ENCODE assay signal across 21 cellular contexts in genomic region chr5:166358127-166358840, GRCh38.
DNase-seq lines count a peak whose midpoint lies in the region; ATAC-seq, FAIRE-seq and TF ChIP-seq lines count a peak whose summit lies in the region.
"Had no signal": no experiment of that assay in that cellular context is flagged by ENCODE, and none has a peak within 500 bp of the region (broad histone marks: within the 10 kb centered on the region; RNA-seq: fewer than 3 reads in every experiment).

No MANE protein-coding gene starts in this region.

- H3K4me1 ChIP-seq in Caco-2 (peaks cover 19% of the 10 kb centered on the region), endothelial cell of umbilical vein (ENCODE audit: control insufficient read depth, extremely low read depth, insufficient read depth, low read length) (no peaks in the 10 kb centered on the region), mesodermal cell (ENCODE audit: control insufficient read depth, insufficient read depth, low read length, poor library complexity, severe bottlenecking) (peaks cover 25% of the 10 kb centered on the region), uterus (no peaks in the 10 kb centered on the region)

- POLR2A ChIA-PET in Caco-2 (lab: Charles Lee), result no interaction called here
- POLR2A ChIA-PET in WTC11 (lab: Charles Lee), result no interaction called here
- POLR2A ChIA-PET in endothelial cell of umbilical vein (lab: Charles Lee), result no interaction called here

- H3K36me3 Mint-ChIP-seq in Caco-2 (ENCODE audit: insufficient read depth, unreplicated experiment), result no peaks in the 10 kb centered on the region
- peaks cover 16% of the 10 kb centered on the region for H3K36me3 Mint-ChIP-seq in WTC11

- H3K9ac ChIP-seq in endothelial cell of umbilical vein (replicated peaks; ENCODE audit: extremely low read depth, insufficient read depth, low read length), result no peak overlapping the region

- dilution Hi-C loops in endothelial cell of umbilical vein (cut with MboI; ENCODE audit: extremely low pct_ligation_motif_present, low sequenced_read_pairs), result no loop called here

- H3K4me1 Mint-ChIP-seq in Caco-2 (ENCODE audit: low read depth, unreplicated experiment) (peaks cover 6% of the 10 kb centered on the region), WTC11 (peaks cover 12% of the 10 kb centered on the region)

- CTCF ChIA-PET in Caco-2 (lab: Charles Lee) (no interaction called here), WTC11 (lab: Charles Lee) (no interaction called here), endothelial cell of umbilical vein (lab: Charles Lee) (no interaction called here)

- no peaks in the 10 kb centered on the region for H3K79me2 ChIP-seq in endothelial cell of umbilical vein (ENCODE audit: control insufficient read depth, insufficient read depth, low read length)

- 33% methylated on average over 1 of the region's 4 CpGs; no CpG with 5 or more reads in 1 of the 2 experiments for WGBS in mesodermal cell (ENCODE audit: insufficient coverage in 2 of 2), 2 experiments

- H3K27me3 Mint-ChIP-seq in Caco-2 (ENCODE audit: insufficient read depth, unreplicated experiment), result no peaks in the 10 kb centered on the region
- no peaks in the 10 kb centered on the region for H3K27me3 Mint-ChIP-seq in WTC11 (ENCODE audit: low read depth)
- H3K27me3 Mint-ChIP-seq: CD4-positive, alpha-beta T cell had no signal

- H3K27me3 ChIP-seq in Caco-2 (replicated peaks; ENCODE audit: control insufficient read depth, insufficient read depth, low read length) (no peaks in the 10 kb centered on the region), endothelial cell of umbilical vein (ENCODE audit: control insufficient read depth in 2 of 2, insufficient read depth in 2 of 2, low read length in 2 of 2) (no peaks in the 10 kb centered on the region), uterus (no peaks in the 10 kb centered on the region)

- H3K9me3 ChIP-seq in Caco-2, result no peaks in the 10 kb centered on the region
- H3K9me3 ChIP-seq in endothelial cell of umbilical vein (replicated peaks; ENCODE audit: control insufficient read depth, insufficient read depth, low read length), result no peaks in the 10 kb centered on the region
- H3K9me3 ChIP-seq in mesodermal cell (ENCODE audit: control insufficient read depth, low read length), result peaks cover 13% of the 10 kb centered on the region
- H3K9me3 ChIP-seq in uterus, result no peaks in the 10 kb centered on the region

- H3K27ac ChIP-seq in endothelial cell of umbilical vein (ENCODE audit: insufficient read depth, low read depth, low read length) (no peak overlapping the region), mesodermal cell (ENCODE audit: low read depth, low read length, severe bottlenecking) (peak overlapping the region; percentile 86), uterus (no peak overlapping the region)
- H3K27ac ChIP-seq: HL-60 had no signal

- H3K36me3 ChIP-seq in Caco-2 (ENCODE audit: control insufficient read depth, insufficient read depth, low read length) (no peaks in the 10 kb centered on the region), endothelial cell of umbilical vein (ENCODE audit: control insufficient read depth in 2 of 2, extremely low read depth in 1 of 2, insufficient read depth in 2 of 2, low read length in 2 of 2) (no peaks in the 10 kb centered on the region), mesodermal cell (ENCODE audit: control insufficient read depth, insufficient read depth, low read length) (no peaks in the 10 kb centered on the region), uterus (no peaks in the 10 kb centered on the region)

- H3K4me3 ChIP-seq in Caco-2 (ENCODE audit: low read depth, low read length) (no peak overlapping the region), endothelial cell of umbilical vein (replicated peaks in 1 of 3; ENCODE audit: insufficient read depth in 1 of 3, low read depth in 1 of 3, low read length in 3 of 3) (no peak overlapping the region), mesodermal cell (ENCODE audit: extremely low read depth, insufficient read depth, low read length, poor library complexity, severe bottlenecking) (no peak overlapping the region), uterus (no peak overlapping the region)

- TF ChIP-seq POLR2A in endothelial cell of umbilical vein (IDR thresholded peaks at IDR 0.05; ENCODE audit: low read depth, low read length) (no peak), uterus (IDR thresholded peaks at IDR 0.05) (no peak)

- TF ChIP-seq CTCF in Caco-2 (IDR thresholded peaks at IDR 0.05; ENCODE audit: insufficient read depth in 1 of 2, low read depth in 1 of 2, low read length in 1 of 2, severe bottlenecking in 1 of 2, unreplicated experiment in 1 of 2) (no peak), WTC11 (IDR thresholded peaks at IDR 0.05) (no peak), endothelial cell of umbilical vein (IDR thresholded peaks at IDR 0.05; ENCODE audit: extremely low read depth in 1 of 2, insufficient read depth in 1 of 2, low read depth in 1 of 2, low read length in 2 of 2) (no peak), uterus (IDR thresholded peaks at IDR 0.05) (no peak)

- H3K9me3 Mint-ChIP-seq in Caco-2 (ENCODE audit: unreplicated experiment) (peaks cover 32% of the 10 kb centered on the region), WTC11 (peaks cover 47% of the 10 kb centered on the region)

- no peak overlapping the region for H3K4me2 ChIP-seq in endothelial cell of umbilical vein (ENCODE audit: insufficient read depth, low read length)

- BruUV-seq in Caco-2 (replicated peaks; lab: Mats Ljungman, UMichigan), result no TSS peak
- no TSS peak for BruUV-seq in endothelial cell of umbilical vein (replicated peaks; lab: Mats Ljungman, UMichigan)

- FAIRE-seq in endothelial cell of umbilical vein (lab: Jason Lieb, UNC), result no peak
- FAIRE-seq: A204.1, RCC 7860 had no signal

- H3K9me1 ChIP-seq in endothelial cell of umbilical vein (replicated peaks; ENCODE audit: control insufficient read depth, extremely low read depth, insufficient read depth, low read length), result no peaks in the 10 kb centered on the region

- intact Hi-C loops in Caco-2 (cut with micrococcal nuclease; ENCODE audit: unreplicated experiment) (no loop called here), endothelial cell of umbilical vein (cut with micrococcal nuclease) (no loop called here), uterus (cut with DNase I; ENCODE audit: low total_unique reads) (no loop called here)

- DNase-seq in Caco-2, result no peak
- no peak for DNase-seq in WTC11 (ENCODE audit: low spot score)
- peak; percentile 4 for DNase-seq in endothelial cell of umbilical vein (ENCODE audit: low read depth, low spot score)
- no peak for DNase-seq in uterus
- no peak for DNase-seq in NCI-H187 (lab: John Stamatoyannopoulos, UW)
- DNase-seq in NCI-H1105 treated with DMSO at 0.1 percent for 48 hours (lab: John Stamatoyannopoulos, UW), result no peak
- no peak for DNase-seq in NCI-H146 (lab: John Stamatoyannopoulos, UW)
- DNase-seq: CD4-positive, alpha-beta T cell; DMS153; GDM1; H9; NCI-H1092 treated with DMSO at 0.1 percent for 48 hours; NCI-H1694; NCI-H2107; NCI-H2227 treated with DMSO at 0.1 percent for 48 hours; NCI-H69 had no signal

- H3K27ac Mint-ChIP-seq in Caco-2 (ENCODE audit: unreplicated experiment) (peak overlapping the region; percentile 73), WTC11 (peak overlapping the region; percentile 78)
- H3K27ac Mint-ChIP-seq: CD4-positive, alpha-beta T cell had no signal

- H3K4me3 Mint-ChIP-seq in Caco-2 (ENCODE audit: unreplicated experiment) (peak overlapping the region; percentile 43), WTC11 (no peak overlapping the region)
- H3K4me3 Mint-ChIP-seq: CD4-positive, alpha-beta T cell; H9 had no signal

- no peak overlapping the region for H2AFZ ChIP-seq in endothelial cell of umbilical vein (ENCODE audit: low read depth, low read length)

- ATAC-seq in WTC11, result peak; percentile 50; the same call in 1 of the 2 replicates
- ATAC-seq: Right ventricle myocardium inferior had no signal

- no peaks in the 10 kb centered on the region for H4K20me1 ChIP-seq in endothelial cell of umbilical vein (replicated peaks; ENCODE audit: control insufficient read depth, extremely low read depth, insufficient read depth, low read length)

TF ChIP-seq in WTC11, 78 proteins besides CTCF, POLR2A, EP300 and RAD21:
- peak; percentile 70; the same call in 1 of the 2 replicates for TF ChIP-seq TEAD4 (CRISPR knock-in tag; IDR thresholded peaks at IDR 0.05)
- TF ChIP-seq CDX4 (CRISPR knock-in tag; IDR thresholded peaks at IDR 0.05; ENCODE audit: borderline replicate concordance), result no peak

TF ChIP-seq in endothelial cell of umbilical vein, 7 proteins besides CTCF, POLR2A, EP300 and RAD21:
- TF ChIP-seq FOS (IDR thresholded peaks at IDR 0.05; ENCODE audit: borderline replicate concordance, insufficient read depth, low read length) (no peak), GATA2 (IDR thresholded peaks at IDR 0.05; ENCODE audit: insufficient read depth, insufficient read length, low read depth, low read length) (no peak), MAX (IDR thresholded peaks at IDR 0.05; ENCODE audit: insufficient read depth, insufficient read length) (no peak), POLR2AphosphoS5 (IDR thresholded peaks at IDR 0.05; ENCODE audit: insufficient read depth, low read depth, low read length) (no peak), EZH2 (IDR thresholded peaks at IDR 0.05; ENCODE audit: borderline replicate concordance, low read depth, low read length, severe bottlenecking) (no peak), JUN (IDR thresholded peaks at IDR 0.05; ENCODE audit: borderline replicate concordance, insufficient read depth, insufficient read length, low read depth) (no peak), MYC (IDR thresholded peaks at IDR 0.05; ENCODE audit: low read depth, low read length) (no peak)
